Comparison of ENCODE assay signal across 8 cellular contexts in the genomic region with DNA sequence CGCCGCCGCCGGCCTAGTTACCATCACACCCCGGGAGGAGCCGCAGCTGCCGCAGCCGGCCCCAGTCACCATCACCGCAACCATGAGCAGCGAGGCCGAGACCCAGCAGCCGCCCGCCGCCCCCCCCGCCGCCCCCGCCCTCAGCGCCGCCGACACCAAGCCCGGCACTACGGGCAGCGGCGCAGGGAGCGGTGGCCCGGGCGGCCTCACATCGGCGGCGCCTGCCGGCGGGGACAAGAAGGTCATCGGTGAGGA. TPM values are rescaled to one million over a fixed set of nuclear protein-coding genes. Genes with fewer than 3 reads are reported as not detected.
DNase-seq lines count a peak whose midpoint lies in the region; ATAC-seq, FAIRE-seq and TF ChIP-seq lines count a peak whose summit lies in the region.
"Not testable (repeated sequence)": the region's sequence is repeated elsewhere in the genome, so short reads cannot be mapped to it uniquely, and the experiment has no call there.

No MANE protein-coding gene starts in this region.

- H2BK5ac ChIP-seq in H1 (ENCODE audit: low read depth, low read length) = not testable (repeated sequence)

- H3K9me3 ChIP-seq in MM.1S (replicated peaks; ENCODE audit: insufficient read depth, low read length); H1 (ENCODE audit: insufficient read depth in 2 of 2, low read depth in 1 of 2, low read length in 1 of 2); parathyroid adenoma (ENCODE audit: control insufficient read depth, low read length); aorta (ENCODE audit: control insufficient read depth, low read length): not testable (repeated sequence)

- not testable (repeated sequence) for H4K91ac ChIP-seq in H1 (replicated peaks; ENCODE audit: insufficient read length, low read length)

- H3K4me1 Mint-ChIP-seq in activated T-helper 1 cell treated with anti-CD3 and anti-CD28 coated beads, Interleukin-12 subunit alpha, Interleukin-12 subunit beta, Interleukin-2, Interleukin-4 antibody, amounts not matched to agents 30 ng/mL and 10 ng/mL and 1 ng/mL, durations not matched to agents 14 hours and 24 hours and 36 hours (ENCODE audit: low read depth) = peaks cover 61% of the 10 kb centered on the region

- H3K79me2 ChIP-seq in MM.1S (ENCODE audit: low read length) = peaks cover 61% of the 10 kb centered on the region
- H3K79me2 ChIP-seq in H1 (ENCODE audit: control insufficient read depth in 1 of 2, insufficient read depth in 2 of 2, low read length in 2 of 2) = peaks cover 43 to 66% of the 10 kb centered on the region in 2 experiments
- peaks cover 32% of the 10 kb centered on the region for H3K79me2 ChIP-seq in parathyroid adenoma

- POLR2A ChIA-PET in H1 (lab: Charles Lee; ENCODE audit: partially characterized antibody) = interaction anchor here (0.7 to 7.3 kb wide), 44 partner anchors 9 to 410 kb away, joined by 3 to 94 read pairs (median 5); partner anchors contain the start of genes C1orf50, CLDN19, P3H1 and PPCS

- not testable (repeated sequence) for H2BK12ac ChIP-seq in H1 (ENCODE audit: low read depth, low read length)

- H3K79me1 ChIP-seq in H1 (ENCODE audit: low read depth, low read length) = not testable (repeated sequence)

- H2AK5ac ChIP-seq in H1 (ENCODE audit: low read depth, low read length) = not testable (repeated sequence)

- H4K20me1 ChIP-seq in MM.1S (ENCODE audit: insufficient read depth, low read length) = peaks cover 41% of the 10 kb centered on the region
- H4K20me1 ChIP-seq in H1 (replicated peaks in 1 of 2; ENCODE audit: control insufficient read depth in 1 of 2, insufficient read depth in 2 of 2, low read length in 2 of 2) = peaks cover 24 to 30% of the 10 kb centered on the region in 2 experiments

- not testable (repeated sequence) for H4K8ac ChIP-seq in H1 (ENCODE audit: extremely low read depth, insufficient read depth, low read length)

- not testable (repeated sequence) for H4K5ac ChIP-seq in H1 (ENCODE audit: insufficient read length, low read depth, low read length)

- peak overlapping the region; percentile 93 for H3K4me3 Mint-ChIP-seq in activated T-helper 1 cell treated with anti-CD3 and anti-CD28 coated beads, Interleukin-12 subunit alpha, Interleukin-12 subunit beta, Interleukin-2, Interleukin-4 antibody, amounts not matched to agents 30 ng/mL and 10 ng/mL and 1 ng/mL, durations not matched to agents 14 hours and 24 hours and 36 hours

- not testable (repeated sequence) for H3K27me3 ChIP-seq in MM.1S (replicated peaks; ENCODE audit: insufficient read depth, low read length); H1 (replicated peaks in 1 of 4; ENCODE audit: control insufficient read depth in 3 of 4, extremely low read depth in 1 of 4, insufficient read depth in 3 of 4, low read length in 3 of 4); kidney epithelial cell (ENCODE audit: control insufficient read depth, insufficient read depth, low read length); parathyroid adenoma (ENCODE audit: control insufficient read depth, insufficient read depth, low read length); aorta (ENCODE audit: control insufficient read depth in 1 of 2, insufficient read depth in 2 of 2, low read length in 1 of 2)

- not testable (repeated sequence) for H3K4ac ChIP-seq in H1 (replicated peaks; ENCODE audit: insufficient read length, low read depth, low read length)

- H2AFZ ChIP-seq in MM.1S (ENCODE audit: low read length); H1 (ENCODE audit: low read length); parathyroid adenoma: not testable (repeated sequence)

- H3K4me1 ChIP-seq in MM.1S (ENCODE audit: low read length) = peaks cover 23% of the 10 kb centered on the region
- not testable (repeated sequence) for H3K4me1 ChIP-seq in H1 (replicated peaks in 1 of 4; ENCODE audit: control insufficient read depth in 3 of 4, insufficient read depth in 4 of 4, low read length in 3 of 4); parathyroid adenoma
- peaks cover 8 to 11% of the 10 kb centered on the region in 2 donors for H3K4me1 ChIP-seq in aorta (ENCODE audit: control insufficient read depth in 1 of 2, insufficient read depth in 2 of 2, low read length in 2 of 2)

- not testable (repeated sequence) for H3K23ac ChIP-seq in H1 (ENCODE audit: insufficient read length)

- not testable (repeated sequence) for H3K4me2 ChIP-seq in MM.1S (ENCODE audit: low read depth, low read length); parathyroid adenoma (ENCODE audit: low read length)
- H3K4me2 ChIP-seq in H1 (ENCODE audit: insufficient read depth in 1 of 2, low read depth in 2 of 2, low read length in 2 of 2) = peak overlapping the region in 1 of 2 experiments; percentile 84; a peak in 2 of 4 replicates

- not testable (repeated sequence) for H3K27me3 Mint-ChIP-seq in activated T-helper 1 cell treated with anti-CD3 and anti-CD28 coated beads, Interleukin-12 subunit alpha, Interleukin-12 subunit beta, Interleukin-2, Interleukin-4 antibody, amounts not matched to agents 30 ng/mL and 10 ng/mL and 1 ng/mL, durations not matched to agents 14 hours and 24 hours and 36 hours (ENCODE audit: insufficient read depth)

- H3K27ac ChIP-seq in MM.1S (ENCODE audit: low read length) = peak overlapping the region; percentile 87; the same call in 1 of the 2 replicates
- not testable (repeated sequence) for H3K27ac ChIP-seq in H1 (ENCODE audit: low read depth, low read length); parathyroid adenoma
- H3K27ac ChIP-seq in aorta (ENCODE audit: low read depth in 1 of 2, low read length in 2 of 2) = peak overlapping the region in 1 of 2 donors; percentile 38

- not testable (repeated sequence) for FAIRE-seq in H1 (lab: Jason Lieb, UNC)

- ATAC-seq in GM19023 (IDR thresholded peaks at IDR 0.05; ENCODE audit: unreplicated experiment) = peak; percentile 21
- ATAC-seq in HG02678 (IDR thresholded peaks at IDR 0.05; ENCODE audit: unreplicated experiment) = peak; percentile 16
- ATAC-seq in aorta (ENCODE audit: low FRiP score) = peak; percentile 48

- not testable (repeated sequence) for TF ChIP-seq POLR2A in H1 (IDR thresholded peaks at IDR 0.05; ENCODE audit: control extremely low read depth in 1 of 2, low read depth in 2 of 2, low read length in 2 of 2)

- H3F3A ChIP-seq in MM.1S (ENCODE audit: insufficient read depth, low read length) = not testable (repeated sequence)

- H2BK15ac ChIP-seq in H1 (ENCODE audit: low read length) = not testable (repeated sequence)

- H3K27ac Mint-ChIP-seq in activated T-helper 1 cell treated with anti-CD3 and anti-CD28 coated beads, Interleukin-12 subunit alpha, Interleukin-12 subunit beta, Interleukin-2, Interleukin-4 antibody, amounts not matched to agents 30 ng/mL and 10 ng/mL and 1 ng/mL, durations not matched to agents 14 hours and 24 hours and 36 hours = peak overlapping the region; percentile 94

- 0% methylated on average over 1 of the region's 33 CpGs; no CpG with 5 or more reads in 1 of the 2 experiments for WGBS in H1 (ENCODE audit: extremely low coverage in 1 of 2, insufficient coverage in 1 of 2, insufficient read length in 1 of 2, insufficient replicate concordance in 2 of 2, low coverage in 1 of 2, low lambda C conversion rate in 2 of 2, missing lambda C conversion rate in 1 of 2), 2 experiments
- WGBS in aorta, 2 donors = 1% methylated on average over 19 to 33 of the region's 33 CpGs

- not testable (repeated sequence) for TF ChIP-seq EP300 in H1 (IDR thresholded peaks at IDR 0.05; ENCODE audit: borderline replicate concordance in 1 of 2, low read depth in 2 of 2, low read length in 2 of 2)

- H3K9me2 ChIP-seq in MM.1S (replicated peaks; ENCODE audit: insufficient read depth, low read length) = not testable (repeated sequence)

- CTCF ChIA-PET in H1 (lab: Charles Lee; ENCODE audit: partially characterized antibody) = interaction anchor here (0.9 to 1.3 kb wide), 3 partner anchors 53 to 96 kb away, joined by 3 read pairs; no protein-coding TSS in a partner anchor

- not testable (repeated sequence) for H3K56ac ChIP-seq in H1 (replicated peaks; ENCODE audit: insufficient read length, low read depth, low read length)

- not testable (repeated sequence) for H2BK20ac ChIP-seq in H1 (ENCODE audit: low read length)

- H3K36me3 ChIP-seq in MM.1S (replicated peaks; ENCODE audit: insufficient read depth, low read length); kidney epithelial cell (ENCODE audit: control insufficient read depth, insufficient read depth, low read length); parathyroid adenoma (ENCODE audit: control insufficient read depth, insufficient read depth, low read length); aorta (ENCODE audit: control insufficient read depth in 1 of 2, insufficient read depth in 2 of 2, low read length in 1 of 2): not testable (repeated sequence)
- peaks cover 0 to 29% (median 8%) of the 10 kb centered on the region in 4 experiments; a peak in 6 of 8 replicates for H3K36me3 ChIP-seq in H1 (ENCODE audit: control insufficient read depth in 2 of 4, insufficient read depth in 4 of 4, low read length in 3 of 4)

- H3K9me3 Mint-ChIP-seq in activated T-helper 1 cell treated with anti-CD3 and anti-CD28 coated beads, Interleukin-12 subunit alpha, Interleukin-12 subunit beta, Interleukin-2, Interleukin-4 antibody, amounts not matched to agents 30 ng/mL and 10 ng/mL and 1 ng/mL, durations not matched to agents 14 hours and 24 hours and 36 hours = not testable (repeated sequence)

- H3K4me3 ChIP-seq in MM.1S (ENCODE audit: low read length) = peak overlapping the region; percentile 93; the same call in 1 of the 2 replicates
- H3K4me3 ChIP-seq in H1 (ENCODE audit: extremely low read depth in 1 of 4, insufficient read depth in 2 of 4, low read depth in 3 of 4, low read length in 4 of 4) = peak overlapping the region; percentile 83 to 99 (median 94); a peak in 6 of 8 replicates
- H3K4me3 ChIP-seq in kidney epithelial cell (ENCODE audit: low read depth, low read length) = peak overlapping the region; percentile 85
- H3K4me3 ChIP-seq in parathyroid adenoma (ENCODE audit: low read depth, low read length) = peak overlapping the region; percentile 71
- H3K4me3 ChIP-seq in aorta (ENCODE audit: low read length in 2 of 2) = peak overlapping the region; percentile 93 to 95

- H3K18ac ChIP-seq in H1 (ENCODE audit: extremely low read depth, low read length) = not testable (repeated sequence)

- not testable (repeated sequence) for H3K14ac ChIP-seq in H1 (ENCODE audit: insufficient read length)

- H3K9ac ChIP-seq in MM.1S (ENCODE audit: low read length) = peak overlapping the region; percentile 98; the same call in 1 of the 2 replicates
- peak overlapping the region in 3 of 4 experiments; percentile 43 to 90 (median 88); a peak in 5 of 7 replicates for H3K9ac ChIP-seq in H1 (replicated peaks in 1 of 4; ENCODE audit: extremely low read depth in 1 of 4, low read depth in 3 of 4, low read length in 3 of 4)
- H3K9ac ChIP-seq in parathyroid adenoma = not testable (repeated sequence)

- intact Hi-C loops in activated T-helper 1 cell treated with anti-CD3 and anti-CD28 coated beads, Interleukin-12 subunit alpha, Interleukin-12 subunit beta, Interleukin-2, Interleukin-4 antibody, amounts not matched to agents 30 ng/mL and 10 ng/mL and 1 ng/mL, durations not matched to agents 14 hours and 24 hours and 36 hours (cut with micrococcal nuclease) = loop anchor here (1.0 to 5.0 kb wide), 12 partner anchors 24 to 1290 kb away; partner anchors contain the start of genes ATP6V0B, C1orf50, CCDC30 and DPH2
- intact Hi-C loops in aorta (cut with DNase I) = loop anchor here (5.0 to 10.0 kb wide), 3 partner anchors 162 to 345 kb away; partner anchors contain the start of genes FOXJ3 (in 1 of the 2), PPCS (in 1 of the 2), ZMYND12 (in 1 of the 2) and ZNF691 (in 1 of the 2)

- H3K23me2 ChIP-seq in H1 (ENCODE audit: low read depth, low read length) = peaks cover 16% of the 10 kb centered on the region

- not testable (repeated sequence) for TF ChIP-seq RAD21 in H1 (IDR thresholded peaks at IDR 0.05 in 1 of 2, conservative IDR thresholded peaks at IDR 0.05 in 1 of 2; ENCODE audit: low read depth in 2 of 2, low read length in 2 of 2)

- not testable (repeated sequence) for DNase-seq in MM.1S; activated T-helper 1 cell treated with anti-CD3 and anti-CD28 coated beads, Interleukin-12 subunit alpha, Interleukin-12 subunit beta, Interleukin-2, Interleukin-4 antibody, amounts not matched to agents 30 ng/mL and 10 ng/mL and 1 ng/mL, durations not matched to agents 14 hours and 24 hours and 36 hours (ENCODE audit: low spot score); H1 (ENCODE audit: low read depth in 1 of 2, low spot score in 2 of 2); kidney epithelial cell (ENCODE audit: low read depth)
- DNase-seq in aorta = peak in 1 of 2 donors; percentile 51

- not testable (repeated sequence) for H2BK120ac ChIP-seq in H1 (replicated peaks; ENCODE audit: low read depth, low read length)

- TF ChIP-seq CTCF in MM.1S (IDR thresholded peaks at IDR 0.05; ENCODE audit: low read length); H1 (IDR thresholded peaks at IDR 0.05; ENCODE audit: control extremely low read depth in 1 of 3, insufficient read depth in 1 of 3, low read depth in 1 of 3, low read length in 3 of 3); kidney epithelial cell (IDR thresholded peaks at IDR 0.05; ENCODE audit: insufficient read depth, low read length, poor library complexity, severe bottlenecking); parathyroid adenoma (IDR thresholded peaks at IDR 0.05): not testable (repeated sequence)

- peaks cover 46% of the 10 kb centered on the region for H3K36me3 Mint-ChIP-seq in activated T-helper 1 cell treated with anti-CD3 and anti-CD28 coated beads, Interleukin-12 subunit alpha, Interleukin-12 subunit beta, Interleukin-2, Interleukin-4 antibody, amounts not matched to agents 30 ng/mL and 10 ng/mL and 1 ng/mL, durations not matched to agents 14 hours and 24 hours and 36 hours (ENCODE audit: low read depth)

RNA-seq across cellular contexts. Expression of gene YBX1, which starts 0.2 kb away (rescaled TPM):
- 774 and 780 TPM in 2 replicates for total RNA-seq in activated T-helper 1 cell treated with anti-CD3 and anti-CD28 coated beads, Interleukin-12 subunit alpha, Interleukin-12 subunit beta, Interleukin-2, Interleukin-4 antibody, amounts not matched to agents 30 ng/mL and 10 ng/mL and 1 ng/mL, durations not matched to agents 14 hours and 24 hours and 36 hours
- 1,219 and 1,248 TPM in 2 replicates for total RNA-seq in H1 (2021; fragmentation: NEBNext Ultra II Directional; extraction: Animal tissue kit (Norgen Biotek cat#: 25700))
- 438 and 476 TPM in 2 replicates for polyA plus RNA-seq in H1 (2011; rRNA removed)
- 1,002 TPM for polyA plus RNA-seq in H1 (2011; cell fraction: cytosol; rRNA removed)
- polyA plus RNA-seq in H1 (2011; cell fraction: nucleus; rRNA removed) = 864 TPM
- polyA plus RNA-seq in H1 (2012, experiment 1 of 2) = 1,144 to 1,314 TPM (median 1,258 TPM) in 4 replicates
- 645 TPM for polyA plus RNA-seq in H1 (2012, experiment 2 of 2)
- polyA plus RNA-seq in H1 (2013, experiment 1 of 2) = 1,303 TPM
- polyA plus RNA-seq in H1 (2013, experiment 2 of 2) = 1,245 TPM
- polyA minus RNA-seq in H1 (2011; rRNA and poly(A)+ RNA removed) = 230 and 291 TPM in 2 replicates
- 523 TPM for polyA minus RNA-seq in H1 (2011; cell fraction: cytosol; rRNA and poly(A)+ RNA removed)
- polyA minus RNA-seq in H1 (2011; cell fraction: nucleus; rRNA and poly(A)+ RNA removed) = 554 TPM
- total RNA-seq in kidney epithelial cell = 894 and 938 TPM in 2 replicates
- 100 to 1,000 TPM; 393 to 498 TPM for total RNA-seq in aorta
- polyA plus RNA-seq in aorta = 1,000 to 10,000 TPM in 1 of 2 donors, 100 to 1,000 TPM in 1; 816 to 1,633 TPM

RNA-seq across cellular contexts. Expression of gene PPIH, which starts 24.2 kb away (rescaled TPM):
- 89.7 and 94.6 TPM in 2 replicates for total RNA-seq in activated T-helper 1 cell treated with anti-CD3 and anti-CD28 coated beads, Interleukin-12 subunit alpha, Interleukin-12 subunit beta, Interleukin-2, Interleukin-4 antibody, amounts not matched to agents 30 ng/mL and 10 ng/mL and 1 ng/mL, durations not matched to agents 14 hours and 24 hours and 36 hours
- 72.8 and 78.1 TPM in 2 replicates for total RNA-seq in H1 (2021; fragmentation: NEBNext Ultra II Directional; extraction: Animal tissue kit (Norgen Biotek cat#: 25700))
- polyA plus RNA-seq in H1 (2011; rRNA removed) = 62.2 and 91.5 TPM in 2 replicates
- 89.2 TPM for polyA plus RNA-seq in H1 (2011; cell fraction: cytosol; rRNA removed)
- 17.0 TPM for polyA plus RNA-seq in H1 (2011; cell fraction: nucleus; rRNA removed)
- 78.6 to 85.0 TPM (median 82.7 TPM) in 4 replicates for polyA plus RNA-seq in H1 (2012, experiment 1 of 2)
- 75.1 TPM for polyA plus RNA-seq in H1 (2012, experiment 2 of 2)
- 86.3 TPM for polyA plus RNA-seq in H1 (2013, experiment 1 of 2)
- 89.0 TPM for polyA plus RNA-seq in H1 (2013, experiment 2 of 2)
- 17.9 and 26.8 TPM in 2 replicates for polyA minus RNA-seq in H1 (2011; rRNA and poly(A)+ RNA removed)
- polyA minus RNA-seq in H1 (2011; cell fraction: cytosol; rRNA and poly(A)+ RNA removed) = 18.9 TPM
- polyA minus RNA-seq in H1 (2011; cell fraction: nucleus; rRNA and poly(A)+ RNA removed) = 32.5 TPM
- total RNA-seq in kidney epithelial cell = 33.1 and 43.7 TPM in 2 replicates
- 10 to 100 TPM; 14.1 to 16.4 TPM for total RNA-seq in aorta
- 10 to 100 TPM; 24.0 to 32.5 TPM for polyA plus RNA-seq in aorta

RNA-seq across cellular contexts. Expression of gene CLDN19, which starts 57.6 kb away (rescaled TPM):
- not detected in 2 replicates for total RNA-seq in activated T-helper 1 cell treated with anti-CD3 and anti-CD28 coated beads, Interleukin-12 subunit alpha, Interleukin-12 subunit beta, Interleukin-2, Interleukin-4 antibody, amounts not matched to agents 30 ng/mL and 10 ng/mL and 1 ng/mL, durations not matched to agents 14 hours and 24 hours and 36 hours
- 9.7 and 12.1 TPM in 2 replicates for total RNA-seq in H1 (2021; fragmentation: NEBNext Ultra II Directional; extraction: Animal tissue kit (Norgen Biotek cat#: 25700))
- 17.2 and 27.8 TPM in 2 replicates for polyA plus RNA-seq in H1 (2011; rRNA removed)
- 19.5 TPM for polyA plus RNA-seq in H1 (2011; cell fraction: cytosol; rRNA removed)
- 22.5 TPM for polyA plus RNA-seq in H1 (2011; cell fraction: nucleus; rRNA removed)
- polyA plus RNA-seq in H1 (2012, experiment 1 of 2) = 8.1 to 15.1 TPM (median 13.1 TPM) in 4 replicates
- 11.9 TPM for polyA plus RNA-seq in H1 (2012, experiment 2 of 2)
- polyA plus RNA-seq in H1 (2013, experiment 1 of 2) = 10.3 TPM
- 11.9 TPM for polyA plus RNA-seq in H1 (2013, experiment 2 of 2)
- 11.2 and 12.8 TPM in 2 replicates for polyA minus RNA-seq in H1 (2011; rRNA and poly(A)+ RNA removed)
- 9.9 TPM for polyA minus RNA-seq in H1 (2011; cell fraction: cytosol; rRNA and poly(A)+ RNA removed)
- 10.9 TPM for polyA minus RNA-seq in H1 (2011; cell fraction: nucleus; rRNA and poly(A)+ RNA removed)
- 0.08 and 2.5 TPM in 2 replicates for total RNA-seq in kidney epithelial cell
- under 1 TPM; 0.39 to 0.94 TPM for total RNA-seq in aorta
- polyA plus RNA-seq in aorta = not detected
